1 cellular context compared by ENCODE assay signal in the genomic region with DNA sequence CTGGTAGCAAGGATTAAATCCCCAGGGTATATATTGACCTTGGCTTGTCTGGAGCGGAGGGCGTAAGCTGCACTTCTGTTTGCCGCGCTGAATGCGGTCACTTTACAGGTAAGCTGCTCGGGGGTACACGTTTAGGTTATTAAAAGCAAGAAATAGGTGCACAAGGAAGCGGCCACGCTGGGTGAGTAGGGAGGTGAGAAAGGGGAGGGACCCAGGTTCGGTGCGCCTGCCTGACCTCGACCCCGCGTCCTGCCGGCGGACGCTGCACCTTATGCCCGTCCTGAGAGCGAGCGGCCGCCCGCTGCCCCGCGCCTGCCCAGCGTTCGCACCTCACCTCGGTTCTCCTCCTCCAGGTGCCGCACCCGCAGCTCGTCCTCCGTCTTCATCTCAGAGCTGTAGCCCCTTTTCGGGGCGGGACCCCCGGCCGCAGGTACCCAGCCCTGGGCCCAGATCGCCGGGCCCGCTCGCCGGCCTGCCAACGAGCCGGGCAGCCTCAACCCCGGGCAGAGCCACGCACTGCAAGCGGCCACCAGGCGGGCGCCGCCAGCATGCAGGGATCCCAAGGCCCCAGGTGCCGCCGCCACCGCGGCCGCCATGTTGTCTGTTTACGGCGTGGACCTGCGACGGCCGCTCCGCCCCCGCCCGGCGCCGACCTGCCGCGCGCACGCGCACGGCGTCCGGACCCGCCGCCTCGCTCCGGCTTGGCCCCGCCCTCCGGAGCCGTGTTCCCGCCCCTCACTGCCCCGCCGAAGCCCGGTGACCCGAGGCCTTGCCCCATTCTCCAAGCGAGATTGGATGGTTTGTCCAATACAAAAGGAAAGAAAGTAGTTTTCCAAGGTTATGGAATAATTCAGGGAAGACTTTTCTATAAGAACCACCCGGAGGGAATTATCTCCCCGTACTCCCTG.
TF ChIP-seq lines count a peak whose summit lies in the region.

A gene with protein sequence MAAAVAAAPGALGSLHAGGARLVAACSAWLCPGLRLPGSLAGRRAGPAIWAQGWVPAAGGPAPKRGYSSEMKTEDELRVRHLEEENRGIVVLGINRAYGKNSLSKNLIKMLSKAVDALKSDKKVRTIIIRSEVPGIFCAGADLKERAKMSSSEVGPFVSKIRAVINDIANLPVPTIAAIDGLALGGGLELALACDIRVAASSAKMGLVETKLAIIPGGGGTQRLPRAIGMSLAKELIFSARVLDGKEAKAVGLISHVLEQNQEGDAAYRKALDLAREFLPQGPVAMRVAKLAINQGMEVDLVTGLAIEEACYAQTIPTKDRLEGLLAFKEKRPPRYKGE (minus strand): TSS at position 625 of the 908 bp plus-strand sequence. CDS start 29 bp downstream, at position 596.

TF ChIP-seq in HepG2, 621 proteins besides CTCF, POLR2A, EP300 and RAD21 (continued from another document and continues in another):
- TF ChIP-seq, protein P1, sequence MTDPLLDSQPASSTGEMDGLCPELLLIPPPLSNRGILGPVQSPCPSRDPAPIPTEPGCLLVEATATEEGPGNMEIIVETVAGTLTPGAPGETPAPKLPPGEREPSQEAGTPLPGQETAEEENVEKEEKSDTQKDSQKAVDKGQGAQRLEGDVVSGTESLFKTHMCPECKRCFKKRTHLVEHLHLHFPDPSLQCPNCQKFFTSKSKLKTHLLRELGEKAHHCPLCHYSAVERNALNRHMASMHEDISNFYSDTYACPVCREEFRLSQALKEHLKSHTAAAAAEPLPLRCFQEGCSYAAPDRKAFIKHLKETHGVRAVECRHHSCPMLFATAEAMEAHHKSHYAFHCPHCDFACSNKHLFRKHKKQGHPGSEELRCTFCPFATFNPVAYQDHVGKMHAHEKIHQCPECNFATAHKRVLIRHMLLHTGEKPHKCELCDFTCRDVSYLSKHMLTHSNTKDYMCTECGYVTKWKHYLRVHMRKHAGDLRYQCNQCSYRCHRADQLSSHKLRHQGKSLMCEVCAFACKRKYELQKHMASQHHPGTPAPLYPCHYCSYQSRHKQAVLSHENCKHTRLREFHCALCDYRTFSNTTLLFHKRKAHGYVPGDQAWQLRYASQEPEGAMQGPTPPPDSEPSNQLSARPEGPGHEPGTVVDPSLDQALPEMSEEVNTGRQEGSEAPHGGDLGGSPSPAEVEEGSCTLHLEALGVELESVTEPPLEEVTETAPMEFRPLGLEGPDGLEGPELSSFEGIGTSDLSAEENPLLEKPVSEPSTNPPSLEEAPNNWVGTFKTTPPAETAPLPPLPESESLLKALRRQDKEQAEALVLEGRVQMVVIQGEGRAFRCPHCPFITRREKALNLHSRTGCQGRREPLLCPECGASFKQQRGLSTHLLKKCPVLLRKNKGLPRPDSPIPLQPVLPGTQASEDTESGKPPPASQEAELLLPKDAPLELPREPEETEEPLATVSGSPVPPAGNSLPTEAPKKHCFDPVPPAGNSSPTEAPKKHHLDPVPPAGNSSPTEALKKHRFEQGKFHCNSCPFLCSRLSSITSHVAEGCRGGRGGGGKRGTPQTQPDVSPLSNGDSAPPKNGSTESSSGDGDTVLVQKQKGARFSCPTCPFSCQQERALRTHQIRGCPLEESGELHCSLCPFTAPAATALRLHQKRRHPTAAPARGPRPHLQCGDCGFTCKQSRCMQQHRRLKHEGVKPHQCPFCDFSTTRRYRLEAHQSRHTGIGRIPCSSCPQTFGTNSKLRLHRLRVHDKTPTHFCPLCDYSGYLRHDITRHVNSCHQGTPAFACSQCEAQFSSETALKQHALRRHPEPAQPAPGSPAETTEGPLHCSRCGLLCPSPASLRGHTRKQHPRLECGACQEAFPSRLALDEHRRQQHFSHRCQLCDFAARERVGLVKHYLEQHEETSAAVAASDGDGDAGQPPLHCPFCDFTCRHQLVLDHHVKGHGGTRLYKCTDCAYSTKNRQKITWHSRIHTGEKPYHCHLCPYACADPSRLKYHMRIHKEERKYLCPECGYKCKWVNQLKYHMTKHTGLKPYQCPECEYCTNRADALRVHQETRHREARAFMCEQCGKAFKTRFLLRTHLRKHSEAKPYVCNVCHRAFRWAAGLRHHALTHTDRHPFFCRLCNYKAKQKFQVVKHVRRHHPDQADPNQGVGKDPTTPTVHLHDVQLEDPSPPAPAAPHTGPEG (CRISPR knock-in tag; IDR thresholded peaks at IDR 0.05), result no peak; the same call in 1 of the 2 replicates
- TF ChIP-seq KDM5A (IDR thresholded peaks at IDR 0.05; ENCODE audit: borderline replicate concordance, low read length) (peak; percentile 64), FOXA1 (IDR thresholded peaks at IDR 0.05) (no peak), FOXA1 (CRISPR knock-in tag; IDR thresholded peaks at IDR 0.05) (peak; percentile 44; the same call in 1 of the 2 replicates), NR2F6 (IDR thresholded peaks at IDR 0.05) (no peak), NR2F6 (CRISPR knock-in tag; IDR thresholded peaks at IDR 0.05) (peak; percentile 55), ZNF816 (CRISPR knock-in tag; IDR thresholded peaks at IDR 0.05; ENCODE audit: borderline replicate concordance) (no peak; the same call in 1 of the 2 replicates), NFE2L1 (CRISPR knock-in tag; IDR thresholded peaks at IDR 0.05; ENCODE audit: borderline replicate concordance) (no peak), CBFB (CRISPR knock-in tag; IDR thresholded peaks at IDR 0.05) (no peak), ETV5 (CRISPR knock-in tag; IDR thresholded peaks at IDR 0.05; ENCODE audit: borderline replicate concordance) (no peak), ZKSCAN1 (IDR thresholded peaks at IDR 0.05; ENCODE audit: low read length) (no peak), RFXAP (CRISPR knock-in tag; IDR thresholded peaks at IDR 0.05; ENCODE audit: borderline replicate concordance) (no peak), ZNF343 (CRISPR knock-in tag; IDR thresholded peaks at IDR 0.05) (no peak; the same call in 1 of the 2 replicates), ZNF761 (CRISPR knock-in tag; conservative IDR thresholded peaks at IDR 0.05) (0 out of 2 replicates have a peak, but pooled peaks have one; percentile 55), REXO4 (CRISPR knock-in tag; IDR thresholded peaks at IDR 0.05; ENCODE audit: borderline replicate concordance) (no peak), MYNN (CRISPR knock-in tag; IDR thresholded peaks at IDR 0.05; ENCODE audit: low read depth) (no peak), MXI1 (IDR thresholded peaks at IDR 0.05; ENCODE audit: borderline replicate concordance, low read depth, low read length) (peak; percentile 78; the same call in 1 of the 3 replicates), ZNF709 (CRISPR knock-in tag; IDR thresholded peaks at IDR 0.05) (0 out of 2 replicates have a peak, but pooled peaks have one; percentile 49), ZNF644 (CRISPR knock-in tag; IDR thresholded peaks at IDR 0.05; ENCODE audit: low read depth) (0 out of 2 replicates have a peak, but pooled peaks have one; percentile 29), EHMT2 (IDR thresholded peaks at IDR 0.05; ENCODE audit: borderline replicate concordance, low read depth, low read length) (no peak), JUND (CRISPR knock-in tag; IDR thresholded peaks at IDR 0.05) (no peak)
- TF ChIP-seq, protein P2, sequence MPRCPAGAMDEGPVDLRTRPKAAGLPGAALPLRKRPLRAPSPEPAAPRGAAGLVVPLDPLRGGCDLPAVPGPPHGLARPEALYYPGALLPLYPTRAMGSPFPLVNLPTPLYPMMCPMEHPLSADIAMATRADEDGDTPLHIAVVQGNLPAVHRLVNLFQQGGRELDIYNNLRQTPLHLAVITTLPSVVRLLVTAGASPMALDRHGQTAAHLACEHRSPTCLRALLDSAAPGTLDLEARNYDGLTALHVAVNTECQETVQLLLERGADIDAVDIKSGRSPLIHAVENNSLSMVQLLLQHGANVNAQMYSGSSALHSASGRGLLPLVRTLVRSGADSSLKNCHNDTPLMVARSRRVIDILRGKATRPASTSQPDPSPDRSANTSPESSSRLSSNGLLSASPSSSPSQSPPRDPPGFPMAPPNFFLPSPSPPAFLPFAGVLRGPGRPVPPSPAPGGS (CRISPR knock-in tag; IDR thresholded peaks at IDR 0.05), result peak; percentile 38; the same call in 1 of the 2 replicates
- TF ChIP-seq, protein P3, sequence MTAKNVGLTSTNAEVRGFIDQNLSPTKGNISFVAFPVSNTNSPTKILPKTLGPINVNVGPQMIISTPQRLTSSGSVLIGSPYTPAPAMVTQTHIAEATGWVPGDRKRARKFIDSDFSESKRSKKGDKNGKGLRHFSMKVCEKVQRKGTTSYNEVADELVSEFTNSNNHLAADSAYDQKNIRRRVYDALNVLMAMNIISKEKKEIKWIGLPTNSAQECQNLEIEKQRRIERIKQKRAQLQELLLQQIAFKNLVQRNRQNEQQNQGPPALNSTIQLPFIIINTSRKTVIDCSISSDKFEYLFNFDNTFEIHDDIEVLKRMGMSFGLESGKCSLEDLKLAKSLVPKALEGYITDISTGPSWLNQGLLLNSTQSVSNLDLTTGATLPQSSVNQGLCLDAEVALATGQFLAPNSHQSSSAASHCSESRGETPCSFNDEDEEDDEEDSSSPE (CRISPR knock-in tag; IDR thresholded peaks at IDR 0.05), result no peak
- TF ChIP-seq, protein P4, sequence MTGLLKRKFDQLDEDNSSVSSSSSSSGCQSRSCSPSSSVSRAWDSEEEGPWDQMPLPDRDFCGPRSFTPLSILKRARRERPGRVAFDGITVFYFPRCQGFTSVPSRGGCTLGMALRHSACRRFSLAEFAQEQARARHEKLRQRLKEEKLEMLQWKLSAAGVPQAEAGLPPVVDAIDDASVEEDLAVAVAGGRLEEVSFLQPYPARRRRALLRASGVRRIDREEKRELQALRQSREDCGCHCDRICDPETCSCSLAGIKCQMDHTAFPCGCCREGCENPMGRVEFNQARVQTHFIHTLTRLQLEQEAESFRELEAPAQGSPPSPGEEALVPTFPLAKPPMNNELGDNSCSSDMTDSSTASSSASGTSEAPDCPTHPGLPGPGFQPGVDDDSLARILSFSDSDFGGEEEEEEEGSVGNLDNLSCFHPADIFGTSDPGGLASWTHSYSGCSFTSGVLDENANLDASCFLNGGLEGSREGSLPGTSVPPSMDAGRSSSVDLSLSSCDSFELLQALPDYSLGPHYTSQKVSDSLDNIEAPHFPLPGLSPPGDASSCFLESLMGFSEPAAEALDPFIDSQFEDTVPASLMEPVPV (CRISPR knock-in tag; IDR thresholded peaks at IDR 0.05), result peak; percentile 52; the same call in 1 of the 2 replicates
- TF ChIP-seq, protein P5, sequence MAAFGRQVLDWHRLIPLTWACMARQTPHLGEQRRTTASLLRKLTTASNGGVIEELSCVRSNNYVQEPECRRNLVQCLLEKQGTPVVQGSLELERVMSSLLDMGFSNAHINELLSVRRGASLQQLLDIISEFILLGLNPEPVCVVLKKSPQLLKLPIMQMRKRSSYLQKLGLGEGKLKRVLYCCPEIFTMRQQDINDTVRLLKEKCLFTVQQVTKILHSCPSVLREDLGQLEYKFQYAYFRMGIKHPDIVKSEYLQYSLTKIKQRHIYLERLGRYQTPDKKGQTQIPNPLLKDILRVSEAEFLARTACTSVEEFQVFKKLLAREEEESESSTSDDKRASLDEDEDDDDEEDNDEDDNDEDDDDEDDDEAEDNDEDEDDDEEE (CRISPR knock-in tag; IDR thresholded peaks at IDR 0.05), result 0 out of 2 replicates have a peak, but pooled peaks have one; percentile 59
- TF ChIP-seq, protein P6, sequence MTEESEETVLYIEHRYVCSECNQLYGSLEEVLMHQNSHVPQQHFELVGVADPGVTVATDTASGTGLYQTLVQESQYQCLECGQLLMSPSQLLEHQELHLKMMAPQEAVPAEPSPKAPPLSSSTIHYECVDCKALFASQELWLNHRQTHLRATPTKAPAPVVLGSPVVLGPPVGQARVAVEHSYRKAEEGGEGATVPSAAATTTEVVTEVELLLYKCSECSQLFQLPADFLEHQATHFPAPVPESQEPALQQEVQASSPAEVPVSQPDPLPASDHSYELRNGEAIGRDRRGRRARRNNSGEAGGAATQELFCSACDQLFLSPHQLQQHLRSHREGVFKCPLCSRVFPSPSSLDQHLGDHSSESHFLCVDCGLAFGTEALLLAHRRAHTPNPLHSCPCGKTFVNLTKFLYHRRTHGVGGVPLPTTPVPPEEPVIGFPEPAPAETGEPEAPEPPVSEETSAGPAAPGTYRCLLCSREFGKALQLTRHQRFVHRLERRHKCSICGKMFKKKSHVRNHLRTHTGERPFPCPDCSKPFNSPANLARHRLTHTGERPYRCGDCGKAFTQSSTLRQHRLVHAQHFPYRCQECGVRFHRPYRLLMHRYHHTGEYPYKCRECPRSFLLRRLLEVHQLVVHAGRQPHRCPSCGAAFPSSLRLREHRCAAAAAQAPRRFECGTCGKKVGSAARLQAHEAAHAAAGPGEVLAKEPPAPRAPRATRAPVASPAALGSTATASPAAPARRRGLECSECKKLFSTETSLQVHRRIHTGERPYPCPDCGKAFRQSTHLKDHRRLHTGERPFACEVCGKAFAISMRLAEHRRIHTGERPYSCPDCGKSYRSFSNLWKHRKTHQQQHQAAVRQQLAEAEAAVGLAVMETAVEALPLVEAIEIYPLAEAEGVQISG (CRISPR knock-in tag; IDR thresholded peaks at IDR 0.05), result peak; percentile 67; the same call in 1 of the 2 replicates
- TF ChIP-seq, protein P7, sequence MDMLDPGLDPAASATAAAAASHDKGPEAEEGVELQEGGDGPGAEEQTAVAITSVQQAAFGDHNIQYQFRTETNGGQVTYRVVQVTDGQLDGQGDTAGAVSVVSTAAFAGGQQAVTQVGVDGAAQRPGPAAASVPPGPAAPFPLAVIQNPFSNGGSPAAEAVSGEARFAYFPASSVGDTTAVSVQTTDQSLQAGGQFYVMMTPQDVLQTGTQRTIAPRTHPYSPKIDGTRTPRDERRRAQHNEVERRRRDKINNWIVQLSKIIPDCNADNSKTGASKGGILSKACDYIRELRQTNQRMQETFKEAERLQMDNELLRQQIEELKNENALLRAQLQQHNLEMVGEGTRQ (IDR thresholded peaks at IDR 0.05; ENCODE audit: low read depth, low read length), result no peak
- TF ChIP-seq, protein P7 (CRISPR knock-in tag; IDR thresholded peaks at IDR 0.05; ENCODE audit: borderline replicate concordance), result no peak
- TF ChIP-seq, protein P8, sequence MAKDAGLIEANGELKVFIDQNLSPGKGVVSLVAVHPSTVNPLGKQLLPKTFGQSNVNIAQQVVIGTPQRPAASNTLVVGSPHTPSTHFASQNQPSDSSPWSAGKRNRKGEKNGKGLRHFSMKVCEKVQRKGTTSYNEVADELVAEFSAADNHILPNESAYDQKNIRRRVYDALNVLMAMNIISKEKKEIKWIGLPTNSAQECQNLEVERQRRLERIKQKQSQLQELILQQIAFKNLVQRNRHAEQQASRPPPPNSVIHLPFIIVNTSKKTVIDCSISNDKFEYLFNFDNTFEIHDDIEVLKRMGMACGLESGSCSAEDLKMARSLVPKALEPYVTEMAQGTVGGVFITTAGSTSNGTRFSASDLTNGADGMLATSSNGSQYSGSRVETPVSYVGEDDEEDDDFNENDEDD (CRISPR knock-in tag; IDR thresholded peaks at IDR 0.05; ENCODE audit: borderline replicate concordance), result peak; percentile 37; the same call in 1 of the 2 replicates
- TF ChIP-seq, protein P9, sequence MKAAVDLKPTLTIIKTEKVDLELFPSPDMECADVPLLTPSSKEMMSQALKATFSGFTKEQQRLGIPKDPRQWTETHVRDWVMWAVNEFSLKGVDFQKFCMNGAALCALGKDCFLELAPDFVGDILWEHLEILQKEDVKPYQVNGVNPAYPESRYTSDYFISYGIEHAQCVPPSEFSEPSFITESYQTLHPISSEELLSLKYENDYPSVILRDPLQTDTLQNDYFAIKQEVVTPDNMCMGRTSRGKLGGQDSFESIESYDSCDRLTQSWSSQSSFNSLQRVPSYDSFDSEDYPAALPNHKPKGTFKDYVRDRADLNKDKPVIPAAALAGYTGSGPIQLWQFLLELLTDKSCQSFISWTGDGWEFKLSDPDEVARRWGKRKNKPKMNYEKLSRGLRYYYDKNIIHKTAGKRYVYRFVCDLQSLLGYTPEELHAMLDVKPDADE (CRISPR knock-in tag; IDR thresholded peaks at IDR 0.05), result 0 out of 2 replicates have a peak, but pooled peaks have one; percentile 47
